ENCODE assay signal across 10 cellular contexts in the genomic region with DNA sequence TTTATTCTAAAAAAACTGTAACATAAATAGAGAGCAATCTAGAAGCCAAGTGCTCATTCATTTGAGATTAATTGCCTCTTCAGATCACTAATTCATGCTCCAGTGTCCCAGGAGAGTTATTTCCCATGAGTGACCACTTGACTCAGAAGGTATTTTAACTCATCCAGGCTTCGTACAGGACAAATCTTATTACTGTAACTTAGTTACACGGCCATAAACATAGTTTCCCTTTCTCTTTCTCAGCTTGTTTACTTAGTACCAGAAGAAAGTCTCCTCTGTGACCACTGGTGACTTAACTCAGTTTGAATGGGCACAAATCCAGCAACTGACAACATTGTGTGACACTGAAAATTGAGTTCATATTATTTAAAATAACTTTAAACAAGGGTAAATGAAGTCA. TPM values are rescaled to one million over a fixed set of nuclear protein-coding genes. Genes with fewer than 3 reads are reported as not detected.
A peak's percentile ranks its signal among the peaks of the same experiment; 100 is the strongest.
DNase-seq lines count a peak whose midpoint lies in the region; ATAC-seq and TF ChIP-seq lines count a peak whose summit lies in the region.
"Had no signal": no experiment of that assay in that cellular context is flagged by ENCODE, and none has a peak within 500 bp of the region (broad histone marks: within the 10 kb centered on the region; RNA-seq: fewer than 3 reads in every experiment).

No MANE protein-coding gene starts in this region.

- H3K27ac ChIP-seq in GM23338 (ENCODE audit: low read depth): no peak overlapping the region
- H3K27ac ChIP-seq: heart right ventricle had no signal

- no peaks in the 10 kb centered on the region for H3K4me1 ChIP-seq in GM23338 (ENCODE audit: insufficient read depth)

- H3K27me3 Mint-ChIP-seq in T-cell: peaks cover 0 to 9% of the 10 kb centered on the region in 2 donors
- peaks cover 3% of the 10 kb centered on the region for H3K27me3 Mint-ChIP-seq in GM23338 (ENCODE audit: insufficient read depth, low read depth, poor library complexity)
- H3K27me3 Mint-ChIP-seq: stimulated activated naive CD8-positive, alpha-beta T cell treated with anti-CD3 and anti-CD28 coated beads, Interleukin-15, amount 100 ng/mL, for 72 hours had no signal

- POLR2A ChIA-PET in T-cell (lab: Charles Lee): no interaction called here

- H3K4me3 ChIP-seq in retinal pigment epithelial cell (ENCODE audit: low read length) (no peak overlapping the region), GM23338 (no peak overlapping the region)
- H3K4me3 ChIP-seq: heart right ventricle had no signal

- H3K9me3 Mint-ChIP-seq in T-cell (no peaks in the 10 kb centered on the region), GM23338 (no peaks in the 10 kb centered on the region)
- H3K9me3 Mint-ChIP-seq: stimulated activated naive CD8-positive, alpha-beta T cell treated with anti-CD3 and anti-CD28 coated beads, Interleukin-15, amount 100 ng/mL, for 72 hours had no signal

- TF ChIP-seq CTCF in retinal pigment epithelial cell (conservative IDR thresholded peaks at IDR 0.05; ENCODE audit: low read depth, low read length): no peak
- no peak for TF ChIP-seq CTCF in GM23338 (conservative IDR thresholded peaks at IDR 0.05; ENCODE audit: low read depth in 2 of 2)

- H3K4me3 Mint-ChIP-seq in T-cell (no peak overlapping the region), GM23338 (no peak overlapping the region)
- H3K4me3 Mint-ChIP-seq: stimulated activated naive CD8-positive, alpha-beta T cell treated with anti-CD3 and anti-CD28 coated beads, Interleukin-15, amount 100 ng/mL, for 72 hours had no signal

- H3K27me3 ChIP-seq in GM23338 (ENCODE audit: insufficient read depth): no peaks in the 10 kb centered on the region
- H3K27me3 ChIP-seq: heart right ventricle had no signal

- no peak overlapping the region for H3K4me2 ChIP-seq in GM23338

- H2AFZ ChIP-seq in GM23338: no peak overlapping the region

- peak; percentile 72 for DNase-seq in SK-N-DZ (ENCODE audit: low spot score)
- DNase-seq in retinal pigment epithelial cell (ENCODE audit: low read depth): peak; percentile 73
- DNase-seq in T-cell: no peak
- no peak for DNase-seq in GM23338 (ENCODE audit: low spot score)
- no peak for DNase-seq in NCI-H1694 (lab: John Stamatoyannopoulos, UW)
- DNase-seq: heart right ventricle; stimulated activated naive CD8-positive, alpha-beta T cell treated with anti-CD3 and anti-CD28 coated beads, Interleukin-15, amount 100 ng/mL, for 72 hours had no signal

- H3K36me3 ChIP-seq in GM23338 (ENCODE audit: insufficient read depth): no peaks in the 10 kb centered on the region

- no peaks in the 10 kb centered on the region for H3K9me2 ChIP-seq in GM23338 (ENCODE audit: insufficient read depth)

- peaks cover 7% of the 10 kb centered on the region for H3K36me3 Mint-ChIP-seq in T-cell
- H3K36me3 Mint-ChIP-seq in GM23338 (ENCODE audit: low read depth): no peaks in the 10 kb centered on the region

- ATAC-seq in GM19438 (IDR thresholded peaks at IDR 0.05; ENCODE audit: low read depth, unreplicated experiment) (peak; percentile 90), HG03196 (IDR thresholded peaks at IDR 0.05; ENCODE audit: unreplicated experiment) (peak; percentile 73), GM18502 (IDR thresholded peaks at IDR 0.05; ENCODE audit: poor library complexity, unreplicated experiment) (no peak), T-cell (replicated peaks in 1 of 4) (no peak), GM23338 (no peak)
- ATAC-seq: stimulated activated naive CD8-positive, alpha-beta T cell treated with anti-CD3 and anti-CD28 coated beads, Interleukin-15, amount 100 ng/mL, for 72 hours had no signal

- H3K27ac Mint-ChIP-seq in T-cell (no peak overlapping the region), GM23338 (no peak overlapping the region)
- H3K27ac Mint-ChIP-seq: stimulated activated naive CD8-positive, alpha-beta T cell treated with anti-CD3 and anti-CD28 coated beads, Interleukin-15, amount 100 ng/mL, for 72 hours had no signal

- no peaks in the 10 kb centered on the region for H4K20me1 ChIP-seq in GM23338 (replicated peaks; ENCODE audit: insufficient read depth)

- peaks cover 0 to 5% (median 4%) of the 10 kb centered on the region in 3 donors for H3K4me1 Mint-ChIP-seq in T-cell
- no peaks in the 10 kb centered on the region for H3K4me1 Mint-ChIP-seq in GM23338
- H3K4me1 Mint-ChIP-seq: stimulated activated naive CD8-positive, alpha-beta T cell treated with anti-CD3 and anti-CD28 coated beads, Interleukin-15, amount 100 ng/mL, for 72 hours had no signal

- CTCF ChIA-PET in T-cell (lab: Charles Lee): interaction anchor here (1.2 to 2.6 kb wide), 6 partner anchors 11 to 546 kb away, joined by 5 to 46 read pairs (median 5); no protein-coding TSS in a partner anchor

- no peaks in the 10 kb centered on the region for H3F3A ChIP-seq in GM23338 (replicated peaks; ENCODE audit: low read depth)

- H3K79me2 ChIP-seq in GM23338 (replicated peaks; ENCODE audit: insufficient read depth): no peaks in the 10 kb centered on the region

TF ChIP-seq in GM23338, 12 proteins besides CTCF, POLR2A, EP300 and RAD21:
- TF ChIP-seq ZNF114 (CRISPR knock-in tag; IDR thresholded peaks at IDR 0.05) (no peak), ZNF462 (CRISPR knock-in tag; IDR thresholded peaks at IDR 0.05) (no peak), EZH2 (IDR thresholded peaks at IDR 0.05; ENCODE audit: low read depth, unreplicated experiment) (no peak), ETS1 (IDR thresholded peaks at IDR 0.05) (no peak), EZH2phosphoT487 (IDR thresholded peaks at IDR 0.05; ENCODE audit: unreplicated experiment) (no peak)

RNA-seq across cellular contexts. Expression of gene MMADHC, which starts 25.3 kb away (rescaled TPM):
- polyA plus RNA-seq in SK-N-DZ (2014; cell fraction: cytosol; rRNA removed): 161 and 177 TPM in 2 replicates
- polyA plus RNA-seq in SK-N-DZ (2014; cell fraction: nucleus; rRNA removed): 65.9 and 112 TPM in 2 replicates
- total RNA-seq in T-cell: 10 to 100 TPM; 56.8 to 65.0 (median 61.4) TPM
- total RNA-seq in GM23338 (2014; rRNA removed; shearing (Covaris generic)): 135 and 147 TPM in 2 replicates
- polyA plus RNA-seq in GM23338 (2016; fragmentation: Nextera tagmentation; extraction: Ambion mirVana): 137 and 163 TPM in 2 replicates

Comparison
In these comparisons a context has a peak if more than half of its experiments do, and no peak if none do; other contexts are left out.
1. ATAC-seq: peak in GM19438 (single experiment) and HG03196 (single experiment); none in GM18502 (single experiment), T-cell (0 of 4) and GM23338 (single experiment).
2. DNase-seq: peak in SK-N-DZ (single experiment) and retinal pigment epithelial cell (single experiment); none in T-cell (0 of 34), GM23338 (single experiment) and NCI-H1694 (single experiment).